8 cellular contexts compared by ENCODE assay signal in the genomic region with DNA sequence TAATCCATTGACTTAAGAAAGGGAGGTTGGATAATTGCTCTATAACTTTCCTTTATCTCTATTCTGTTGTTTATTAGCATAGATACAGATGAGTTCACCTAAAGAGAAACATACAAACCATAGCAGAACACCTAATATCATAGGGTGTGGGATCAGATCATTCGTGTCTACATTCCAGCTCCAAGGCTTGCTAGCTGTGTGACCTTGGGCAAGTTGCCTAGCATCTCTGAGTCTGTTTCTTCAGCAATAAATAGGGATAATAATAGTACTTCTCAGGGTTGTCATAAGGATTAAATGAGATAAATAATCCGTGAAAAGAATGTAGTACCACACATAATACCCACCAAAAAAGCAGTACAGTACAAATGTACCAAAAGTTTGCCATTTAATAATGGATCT.
DNase-seq lines count a peak whose midpoint lies in the region; ATAC-seq and TF ChIP-seq lines count a peak whose summit lies in the region.

No MANE protein-coding gene starts in this region.

- H3K4me1 ChIP-seq in gastroesophageal sphincter (peaks cover 15 to 98% (median 39%) of the 10 kb centered on the region in 3 donors), rectal smooth muscle tissue (ENCODE audit: control insufficient read depth, insufficient read depth, low read length) (peaks cover 40% of the 10 kb centered on the region)

- intact Hi-C loops in Calu3 (cut with micrococcal nuclease; ENCODE audit: unreplicated experiment), result no loop called here

- H3K27ac ChIP-seq in gastroesophageal sphincter (peak overlapping the region; percentile 93 to 97 (median 96)), rectal smooth muscle tissue (ENCODE audit: low read depth, low read length) (peak overlapping the region; percentile 87)

- POLR2A ChIA-PET in activated CD8-positive, alpha-beta T cell treated with anti-CD3 and anti-CD28 coated beads, Interleukin-2, amount 10 ng/mL, durations not matched to agents 7 days and 5 days (lab: Charles Lee), result interaction anchor here (0.6 to 2.7 kb wide), 6 partner anchors 9 to 248 kb away, joined by 3 to 11 read pairs (median 3); a partner anchor contains a TSS

- peak overlapping the region; percentile 61 for H3K4me3 Mint-ChIP-seq in Calu3 (ENCODE audit: low read depth, unreplicated experiment)
- peak overlapping the region; percentile 64 for H3K4me3 Mint-ChIP-seq in activated CD8-positive, alpha-beta T cell treated with anti-CD3 and anti-CD28 coated beads, Interleukin-2, amount 10 ng/mL, durations not matched to agents 7 days and 5 days

- H3K9ac ChIP-seq in rectal smooth muscle tissue (ENCODE audit: low read length), result peak overlapping the region; percentile 16

- peak overlapping the region; percentile 99 for H3K27ac Mint-ChIP-seq in Calu3 (ENCODE audit: unreplicated experiment)
- peak overlapping the region; percentile 94 for H3K27ac Mint-ChIP-seq in activated CD8-positive, alpha-beta T cell treated with anti-CD3 and anti-CD28 coated beads, Interleukin-2, amount 10 ng/mL, durations not matched to agents 7 days and 5 days

- H3K4me3 ChIP-seq in gastroesophageal sphincter (no peak overlapping the region), rectal smooth muscle tissue (ENCODE audit: low read length) (no peak overlapping the region)

- CTCF ChIA-PET in Calu3 (lab: Charles Lee), result interaction anchor here (0.9 to 1.6 kb wide), 5 partner anchors 8 to 129 kb away, joined by 3 to 24 read pairs (median 8); a partner anchor contains a TSS
- CTCF ChIA-PET in activated CD8-positive, alpha-beta T cell treated with anti-CD3 and anti-CD28 coated beads, Interleukin-2, amount 10 ng/mL, durations not matched to agents 7 days and 5 days (lab: Charles Lee), result interaction anchor here (0.9 to 6.9 kb wide), 7 partner anchors 9 to 138 kb away, joined by 3 to 75 read pairs (median 3); a partner anchor contains a TSS

- H3K27me3 Mint-ChIP-seq in Calu3 (ENCODE audit: unreplicated experiment), result no peaks in the 10 kb centered on the region
- no peaks in the 10 kb centered on the region for H3K27me3 Mint-ChIP-seq in activated CD8-positive, alpha-beta T cell treated with anti-CD3 and anti-CD28 coated beads, Interleukin-2, amount 10 ng/mL, durations not matched to agents 7 days and 5 days (ENCODE audit: low read depth)

- peaks cover 3% of the 10 kb centered on the region for H3K9me3 Mint-ChIP-seq in Calu3 (ENCODE audit: low read depth, unreplicated experiment)
- peaks cover 3% of the 10 kb centered on the region for H3K9me3 Mint-ChIP-seq in activated CD8-positive, alpha-beta T cell treated with anti-CD3 and anti-CD28 coated beads, Interleukin-2, amount 10 ng/mL, durations not matched to agents 7 days and 5 days (ENCODE audit: insufficient read depth)

- H3K36me3 ChIP-seq in gastroesophageal sphincter (no peaks in the 10 kb centered on the region), rectal smooth muscle tissue (ENCODE audit: control insufficient read depth, insufficient read depth, low read length) (no peaks in the 10 kb centered on the region)

- no peak for DNase-seq in Calu3
- no peak for DNase-seq in activated CD8-positive, alpha-beta T cell treated with anti-CD3 and anti-CD28 coated beads, Interleukin-2, amount 10 ng/mL, durations not matched to agents 7 days and 5 days
- DNase-seq in NCI-H2227 treated with DMSO at 0.1 percent for 48 hours (lab: John Stamatoyannopoulos, UW), result no peak
- DNase-seq in H4 (ENCODE audit: low spot score), result no peak
- no peak for DNase-seq in cerebellar cortex (ENCODE audit: low spot score)
- no peak for DNase-seq in T1000 (lab: John Stamatoyannopoulos, UW)

- WGBS in gastroesophageal sphincter (ENCODE audit: low coverage in 1 of 2), 2 donors, result 34 to 80% methylated on average over 1 to 2 of the region's 2 CpGs

- TF ChIP-seq EP300 in gastroesophageal sphincter (IDR thresholded peaks at IDR 0.05), result no peak

- TF ChIP-seq CTCF in Calu3 (IDR thresholded peaks at IDR 0.05; ENCODE audit: unreplicated experiment) (no peak), gastroesophageal sphincter (IDR thresholded peaks at IDR 0.05) (no peak)

- H3K9me3 ChIP-seq in gastroesophageal sphincter, result no peaks in the 10 kb centered on the region

- no peak for TF ChIP-seq POLR2A in gastroesophageal sphincter (IDR thresholded peaks at IDR 0.05)

- peaks cover 30% of the 10 kb centered on the region for H3K36me3 Mint-ChIP-seq in Calu3 (ENCODE audit: insufficient read depth, unreplicated experiment)
- peaks cover 3% of the 10 kb centered on the region for H3K36me3 Mint-ChIP-seq in activated CD8-positive, alpha-beta T cell treated with anti-CD3 and anti-CD28 coated beads, Interleukin-2, amount 10 ng/mL, durations not matched to agents 7 days and 5 days (ENCODE audit: low read depth)

- H3K27me3 ChIP-seq in gastroesophageal sphincter, result no peaks in the 10 kb centered on the region
- H3K27me3 ChIP-seq in rectal smooth muscle tissue (ENCODE audit: control insufficient read depth, insufficient read depth, low read length), result no peaks in the 10 kb centered on the region

- TSS peak; percentile 80 for BruUV-seq in Calu3 (replicated peaks; lab: Mats Ljungman, UMichigan)

- ATAC-seq in activated CD8-positive, alpha-beta T cell treated with anti-CD3 and anti-CD28 coated beads, Interleukin-2, amount 10 ng/mL, durations not matched to agents 7 days and 5 days, result peak; percentile 1
- no peak for ATAC-seq in gastroesophageal sphincter

- H3K4me1 Mint-ChIP-seq in Calu3 (ENCODE audit: low read depth, unreplicated experiment), result peaks cover 67% of the 10 kb centered on the region
- H3K4me1 Mint-ChIP-seq in activated CD8-positive, alpha-beta T cell treated with anti-CD3 and anti-CD28 coated beads, Interleukin-2, amount 10 ng/mL, durations not matched to agents 7 days and 5 days (ENCODE audit: low read depth), result peaks cover 96% of the 10 kb centered on the region
